1 cellular context compared by ENCODE assay signal in the genomic region with DNA sequence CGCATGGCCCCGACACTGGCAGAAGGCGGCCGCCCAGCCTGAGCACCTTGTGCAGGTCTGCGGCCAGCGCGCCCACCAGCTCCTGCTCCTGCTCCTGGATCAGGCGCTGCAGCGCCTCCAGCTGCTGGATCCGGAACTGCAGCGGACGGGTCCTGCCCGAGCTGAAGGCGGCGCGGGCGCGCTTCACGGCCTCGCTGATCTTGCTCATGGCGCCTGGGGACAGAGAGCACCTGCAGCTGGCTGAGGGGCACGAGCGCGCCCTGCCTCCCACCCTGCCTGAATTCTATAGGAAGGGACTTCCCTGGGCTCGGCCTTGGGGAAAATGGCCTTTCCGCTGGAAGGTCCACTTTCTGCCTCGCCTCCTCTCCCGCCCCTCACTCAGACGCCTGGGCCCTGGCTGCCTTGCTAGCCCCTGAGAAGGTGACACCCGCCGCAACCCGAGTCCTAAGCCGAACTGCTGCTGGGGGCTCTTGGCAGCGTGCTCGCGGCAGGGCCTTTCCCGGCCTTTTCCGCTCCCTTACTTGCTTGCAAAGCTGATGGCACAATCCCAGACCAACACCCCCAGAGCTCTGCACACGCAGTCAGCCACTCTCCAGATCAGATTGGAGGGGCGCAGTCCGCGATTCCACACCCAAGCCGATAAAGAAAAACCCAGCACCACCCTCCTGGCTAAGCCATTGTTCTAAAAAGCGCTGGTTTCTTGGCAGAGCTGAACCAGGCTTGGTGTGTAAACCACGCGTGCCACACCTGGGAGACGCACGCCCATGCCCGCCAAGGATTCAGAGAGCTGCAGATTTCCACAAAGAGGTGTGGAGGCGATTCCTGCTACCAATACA.
A peak's percentile ranks its signal among the peaks of the same experiment; 100 is the strongest.
TF ChIP-seq lines count a peak whose summit lies in the region.

No MANE protein-coding gene starts in this region.

TF ChIP-seq in A549, 52 proteins besides CTCF, POLR2A, EP300 and RAD21 (continued from another document):
- TF ChIP-seq ESRRA (IDR thresholded peaks at IDR 0.05; ENCODE audit: borderline replicate concordance, low read length) (no peak), MYC (IDR thresholded peaks at IDR 0.05; ENCODE audit: borderline replicate concordance, low read length) (peak; percentile 50; the same call in 1 of the 2 replicates), CBX8 (IDR thresholded peaks at IDR 0.05) (no peak), POLR2AphosphoS2 (conservative IDR thresholded peaks at IDR 0.05; ENCODE audit: low read length) (no peak; the same call in 1 of the 2 replicates), MAZ (IDR thresholded peaks at IDR 0.05; ENCODE audit: borderline replicate concordance, low read depth, low read length) (no peak), ZSCAN20 (CRISPR knock-in tag; IDR thresholded peaks at IDR 0.05) (no peak), HOXB13 (CRISPR knock-in tag; IDR thresholded peaks at IDR 0.05; ENCODE audit: low read depth) (peak; percentile 48; the same call in 1 of the 2 replicates), BHLHE40 (IDR thresholded peaks at IDR 0.05; ENCODE audit: low read depth, low read length) (no peak), PHF8 (IDR thresholded peaks at IDR 0.05; ENCODE audit: borderline replicate concordance, low read depth) (no peak), SREBF2 (IDR thresholded peaks at IDR 0.05) (no peak), ZFP36 (IDR thresholded peaks at IDR 0.05; ENCODE audit: borderline replicate concordance, partially characterized antibody) (no peak), ZNF302 (CRISPR knock-in tag; IDR thresholded peaks at IDR 0.05) (peak; percentile 60; the same call in 1 of the 2 replicates), TFCP2L1 (CRISPR knock-in tag; IDR thresholded peaks at IDR 0.05) (no peak), KDM5A (IDR thresholded peaks at IDR 0.05) (no peak), NFE2L2 (conservative IDR thresholded peaks at IDR 0.05; ENCODE audit: low read length) (no peak), ZC3H11A (IDR thresholded peaks at IDR 0.05) (no peak), NR3C1 (IDR thresholded peaks at IDR 0.05) (no peak), FOSL2 (IDR thresholded peaks at IDR 0.05) (no peak), FOSL2 (CRISPR knock-in tag; IDR thresholded peaks at IDR 0.05) (no peak), CEBPB (IDR thresholded peaks at IDR 0.05) (no peak), HEYL (CRISPR knock-in tag; IDR thresholded peaks at IDR 0.05) (no peak), CBX2 (IDR thresholded peaks at IDR 0.05; ENCODE audit: borderline replicate concordance, low read depth) (no peak), TP53 (CRISPR knock-in tag; IDR thresholded peaks at IDR 0.05) (peak; percentile 80), EHF (CRISPR knock-in tag; IDR thresholded peaks at IDR 0.05) (peak; percentile 59; the same call in 1 of the 2 replicates), HDAC2 (IDR thresholded peaks at IDR 0.05) (no peak), RFX5 (IDR thresholded peaks at IDR 0.05) (no peak), JUN (IDR thresholded peaks at IDR 0.05) (peak in 1 of 2 experiments; percentile 50; a peak in 3 of 5 replicates), NPAS2 (CRISPR knock-in tag; IDR thresholded peaks at IDR 0.05; ENCODE audit: borderline replicate concordance) (no peak), HOXA7 (CRISPR knock-in tag; IDR thresholded peaks at IDR 0.05) (peak; percentile 44; the same call in 1 of the 2 replicates), EHMT2 (IDR thresholded peaks at IDR 0.05; ENCODE audit: low read depth) (no peak), GATA3 (IDR thresholded peaks at IDR 0.05; ENCODE audit: borderline replicate concordance) (no peak), CHD4 (IDR thresholded peaks at IDR 0.05; ENCODE audit: borderline replicate concordance) (no peak), RNF2 (IDR thresholded peaks at IDR 0.05; ENCODE audit: borderline replicate concordance, low read depth) (no peak)
- TF ChIP-seq, protein P1, sequence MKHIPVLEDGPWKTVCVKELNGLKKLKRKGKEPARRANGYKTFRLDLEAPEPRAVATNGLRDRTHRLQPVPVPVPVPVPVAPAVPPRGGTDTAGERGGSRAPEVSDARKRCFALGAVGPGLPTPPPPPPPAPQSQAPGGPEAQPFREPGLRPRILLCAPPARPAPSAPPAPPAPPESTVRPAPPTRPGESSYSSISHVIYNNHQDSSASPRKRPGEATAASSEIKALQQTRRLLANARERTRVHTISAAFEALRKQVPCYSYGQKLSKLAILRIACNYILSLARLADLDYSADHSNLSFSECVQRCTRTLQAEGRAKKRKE (CRISPR knock-in tag; IDR thresholded peaks at IDR 0.05; ENCODE audit: low read depth) = peak; percentile 66; the same call in 1 of the 2 replicates
- TF ChIP-seq, protein P2, sequence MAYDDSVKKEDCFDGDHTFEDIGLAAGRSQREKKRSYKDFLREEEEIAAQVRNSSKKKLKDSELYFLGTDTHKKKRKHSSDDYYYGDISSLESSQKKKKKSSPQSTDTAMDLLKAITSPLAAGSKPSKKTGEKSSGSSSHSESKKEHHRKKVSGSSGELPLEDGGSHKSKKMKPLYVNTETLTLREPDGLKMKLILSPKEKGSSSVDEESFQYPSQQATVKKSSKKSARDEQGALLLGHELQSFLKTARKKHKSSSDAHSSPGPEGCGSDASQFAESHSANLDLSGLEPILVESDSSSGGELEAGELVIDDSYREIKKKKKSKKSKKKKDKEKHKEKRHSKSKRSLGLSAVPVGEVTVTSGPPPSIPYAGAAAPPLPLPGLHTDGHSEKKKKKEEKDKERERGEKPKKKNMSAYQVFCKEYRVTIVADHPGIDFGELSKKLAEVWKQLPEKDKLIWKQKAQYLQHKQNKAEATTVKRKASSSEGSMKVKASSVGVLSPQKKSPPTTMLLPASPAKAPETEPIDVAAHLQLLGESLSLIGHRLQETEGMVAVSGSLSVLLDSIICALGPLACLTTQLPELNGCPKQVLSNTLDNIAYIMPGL (CRISPR knock-in tag; IDR thresholded peaks at IDR 0.05; ENCODE audit: borderline replicate concordance) = no peak
- TF ChIP-seq, protein P3, sequence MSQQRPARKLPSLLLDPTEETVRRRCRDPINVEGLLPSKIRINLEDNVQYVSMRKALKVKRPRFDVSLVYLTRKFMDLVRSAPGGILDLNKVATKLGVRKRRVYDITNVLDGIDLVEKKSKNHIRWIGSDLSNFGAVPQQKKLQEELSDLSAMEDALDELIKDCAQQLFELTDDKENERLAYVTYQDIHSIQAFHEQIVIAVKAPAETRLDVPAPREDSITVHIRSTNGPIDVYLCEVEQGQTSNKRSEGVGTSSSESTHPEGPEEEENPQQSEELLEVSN (IDR thresholded peaks at IDR 0.05; ENCODE audit: borderline replicate concordance, low read depth) = peak; percentile 82; the same call in 1 of the 2 replicates
- TF ChIP-seq, protein P4, sequence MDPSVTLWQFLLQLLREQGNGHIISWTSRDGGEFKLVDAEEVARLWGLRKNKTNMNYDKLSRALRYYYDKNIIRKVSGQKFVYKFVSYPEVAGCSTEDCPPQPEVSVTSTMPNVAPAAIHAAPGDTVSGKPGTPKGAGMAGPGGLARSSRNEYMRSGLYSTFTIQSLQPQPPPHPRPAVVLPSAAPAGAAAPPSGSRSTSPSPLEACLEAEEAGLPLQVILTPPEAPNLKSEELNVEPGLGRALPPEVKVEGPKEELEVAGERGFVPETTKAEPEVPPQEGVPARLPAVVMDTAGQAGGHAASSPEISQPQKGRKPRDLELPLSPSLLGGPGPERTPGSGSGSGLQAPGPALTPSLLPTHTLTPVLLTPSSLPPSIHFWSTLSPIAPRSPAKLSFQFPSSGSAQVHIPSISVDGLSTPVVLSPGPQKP (IDR thresholded peaks at IDR 0.05; ENCODE audit: low read depth, low read length) = no peak
- TF ChIP-seq, protein P5, sequence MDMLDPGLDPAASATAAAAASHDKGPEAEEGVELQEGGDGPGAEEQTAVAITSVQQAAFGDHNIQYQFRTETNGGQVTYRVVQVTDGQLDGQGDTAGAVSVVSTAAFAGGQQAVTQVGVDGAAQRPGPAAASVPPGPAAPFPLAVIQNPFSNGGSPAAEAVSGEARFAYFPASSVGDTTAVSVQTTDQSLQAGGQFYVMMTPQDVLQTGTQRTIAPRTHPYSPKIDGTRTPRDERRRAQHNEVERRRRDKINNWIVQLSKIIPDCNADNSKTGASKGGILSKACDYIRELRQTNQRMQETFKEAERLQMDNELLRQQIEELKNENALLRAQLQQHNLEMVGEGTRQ (IDR thresholded peaks at IDR 0.05) = no peak
